In genomic region chr22:46366327-46366731, GRCh38 we compare ENCODE assay signal across 26 cellular contexts.
"Had no signal": no experiment of that assay in that cellular context is flagged by ENCODE, and none has a peak within 500 bp of the region (broad histone marks: within the 10 kb centered on the region; RNA-seq: fewer than 3 reads in every experiment).

No MANE protein-coding gene starts in this region.

- ATAC-seq: left lobe of liver, mucosa of descending colon had no signal

- H3K4me1 Mint-ChIP-seq: neural crest cell had no signal

- H3K36me3 ChIP-seq: right atrium auricular region had no signal

- H3K9me3 ChIP-seq: mucosa of descending colon, right atrium auricular region, stomach had no signal

- H3K9me3 Mint-ChIP-seq: activated CD4-positive, alpha-beta T cell treated with anti-CD3 and anti-CD28 coated beads, Interleukin-2, amount 10 ng/mL, durations not matched to agents 24 days and 14 days; activated T-cell treated with anti-CD3 and anti-CD28 coated beads, Interleukin-2, amount 50 U/mL, for 72 hours; dendritic cell treated with granulocyte-macrophage colony-stimulating factor and Interleukin-4, amounts not matched to agents 40 ng/mL and 50 ng/mL, for 4 days; naive B cell; neural crest cell; T-cell had no signal

- H3K27ac ChIP-seq: right atrium auricular region, skin epidermis, stomach had no signal

- H3K36me3 Mint-ChIP-seq: activated naive CD8-positive, alpha-beta T cell; T-cell had no signal

- H3K27me3 ChIP-seq: right atrium auricular region had no signal

- H3K4me3 Mint-ChIP-seq: activated CD4-positive, alpha-beta T cell treated with anti-CD3 and anti-CD28 coated beads, Interleukin-2, amount 10 ng/mL, durations not matched to agents 24 days and 14 days; activated naive CD8-positive, alpha-beta T cell; activated T-cell treated with anti-CD3 and anti-CD28 coated beads, Interleukin-2, amount 50 U/mL, for 72 hours; dendritic cell treated with granulocyte-macrophage colony-stimulating factor and Interleukin-4, amounts not matched to agents 40 ng/mL and 50 ng/mL, for 4 days; neural crest cell had no signal

- H3K4me1 ChIP-seq: right atrium auricular region had no signal

- H3K4me3 ChIP-seq: mucosa of descending colon, right atrium auricular region, skin epidermis, stomach had no signal

- FAIRE-seq: bronchial epithelial cell, endothelial cell of umbilical vein had no signal

- DNase-seq: activated CD4-positive, alpha-beta T cell treated with anti-CD3 and anti-CD28 coated beads, Interleukin-2, amount 10 ng/mL, durations not matched to agents 24 days and 14 days; activated CD4-positive, CD25-positive, alpha-beta regulatory T cell; activated CD8-positive, alpha-beta memory T cell treated with anti-CD3 and anti-CD28 coated beads, Interleukin-2, amount 50 U/mL, for 4 hours; activated gamma-delta T cell; activated T-cell treated with anti-CD3 and anti-CD28 coated beads, Interleukin-2, amount 50 U/mL, for 72 hours; effector memory CD4-positive, alpha-beta T cell; foreskin fibroblast; hippocampal formation; islet precursor cell; stimulated activated CD4-positive, alpha-beta T cell treated with anti-CD3 and anti-CD28 coated beads, Interleukin-15, amount 100 ng/mL, for 24 hours; stimulated activated CD4-positive, alpha-beta T cell treated with anti-CD3 and anti-CD28 coated beads, Interleukin-2, amount 100 ng/mL, for 48 hours; stomach; T-helper 9 cell; trophoblast cell had no signal

- H3K27me3 Mint-ChIP-seq: activated CD4-positive, alpha-beta T cell treated with anti-CD3 and anti-CD28 coated beads, Interleukin-2, amount 10 ng/mL, durations not matched to agents 24 days and 14 days; activated naive CD8-positive, alpha-beta T cell; progenitor cell of endocrine pancreas had no signal
